Comparison of ENCODE assay signal across 8 cellular contexts in genomic region chr21:38170283-38170682, GRCh38.
DNase-seq lines count a peak whose midpoint lies in the region; ATAC-seq, FAIRE-seq and TF ChIP-seq lines count a peak whose summit lies in the region.

No MANE protein-coding gene starts in this region.

- H3K4me1 Mint-ChIP-seq in CD4-positive, alpha-beta T cell (ENCODE audit: low read depth): no peaks in the 10 kb centered on the region

- TF ChIP-seq RAD21 in A549 (conservative IDR thresholded peaks at IDR 0.05 in 1 of 2, IDR thresholded peaks at IDR 0.05 in 1 of 2): peak; percentile 49 to 74; a peak in 4 of 5 replicates

- no peak for TF ChIP-seq POLR2A in A549 (IDR thresholded peaks at IDR 0.05; ENCODE audit: low read length)

- H3K9me3 Mint-ChIP-seq in CD4-positive, alpha-beta T cell: no peaks in the 10 kb centered on the region

- no peaks in the 10 kb centered on the region for H3K27me3 ChIP-seq in SJCRH30
- no peaks in the 10 kb centered on the region for H3K27me3 ChIP-seq in CD4-positive, alpha-beta T cell (ENCODE audit: control insufficient read depth, insufficient read depth, low read length)

- H3K4me3 ChIP-seq in A549: no peak overlapping the region
- no peak overlapping the region for H3K4me3 ChIP-seq in SJCRH30

- FAIRE-seq in A549 (lab: Jason Lieb, UNC) (no peak), D721Med (lab: Jason Lieb, UNC) (no peak)

- intact Hi-C loops in CD4-positive, alpha-beta T cell (cut with DNase I, micrococcal nuclease): no loop called here

- H3K27ac ChIP-seq in A549 (peak overlapping the region; percentile 64 to 81), SJCRH30 (no peak overlapping the region)
- no peak overlapping the region for H3K27ac ChIP-seq in CD4-positive, alpha-beta T cell (ENCODE audit: low read depth, low read length)

- H3K4me1 ChIP-seq in A549 (peaks cover 20% of the 10 kb centered on the region), SJCRH30 (peaks cover 18% of the 10 kb centered on the region)

- peak in 1 of 2 experiments; percentile 57; a peak in 3 of 6 replicates for ATAC-seq in A549
- no peak for ATAC-seq in GM18870 (IDR thresholded peaks at IDR 0.05; ENCODE audit: unreplicated experiment)
- ATAC-seq in CD4-positive, alpha-beta T cell (ENCODE audit: poor library complexity): no peak

- peak in 1 of 2 experiments; percentile 57 for DNase-seq in A549 (ENCODE audit: low read depth in 1 of 2, low spot score in 1 of 2)
- DNase-seq in SJCRH30: peak; percentile 38 to 45
- DNase-seq in islet precursor cell: peak; percentile 76
- no peak for DNase-seq in D721Med (ENCODE audit: insufficient read length, low spot score)
- no peak for DNase-seq in activated T-cell treated with anti-CD3 and anti-CD28 coated beads for 4 hours
- no peak for DNase-seq in CD4-positive, alpha-beta T cell

- TF ChIP-seq CTCF in A549 (IDR thresholded peaks at IDR 0.05) (peak; percentile 21; the same call in 1 of the 3 replicates), GM12873 (IDR thresholded peaks at IDR 0.05; ENCODE audit: insufficient read depth, low read depth, low read length, missing control alignments) (peak; percentile 70), D721Med (IDR thresholded peaks at IDR 0.05; ENCODE audit: insufficient read depth, missing control alignments) (no peak)
- no peak for TF ChIP-seq CTCF in CD4-positive, alpha-beta T cell (IDR thresholded peaks at IDR 0.05)

- CTCF ChIA-PET in A549 (lab: Yijun Ruan, JAX): interaction anchor here (0.6 to 10.9 kb wide), 17 partner anchors 10 to 186 kb away, joined by 3 to 81 read pairs (median 4); no protein-coding TSS in a partner anchor
- CTCF ChIA-PET in CD4-positive, alpha-beta T cell (lab: Charles Lee): interaction anchor here (1.5 kb wide), 1 partner anchor 14 kb away, joined by 3 read pairs; no protein-coding TSS in a partner anchor

- 14% methylated on average over 2 of the region's 2 CpGs for WGBS in A549 (ENCODE audit: missing lambda C conversion rate)

- no peaks in the 10 kb centered on the region for H3K27me3 Mint-ChIP-seq in CD4-positive, alpha-beta T cell

- H3K4me3 Mint-ChIP-seq in CD4-positive, alpha-beta T cell: no peak overlapping the region

- H3K9me3 ChIP-seq in A549 (no peaks in the 10 kb centered on the region), SJCRH30 (replicated peaks) (no peaks in the 10 kb centered on the region)
- no peaks in the 10 kb centered on the region for H3K9me3 ChIP-seq in CD4-positive, alpha-beta T cell (ENCODE audit: control insufficient read depth, low read length)

- no peaks in the 10 kb centered on the region for H3K36me3 ChIP-seq in SJCRH30

- no peak overlapping the region for H3K27ac Mint-ChIP-seq in CD4-positive, alpha-beta T cell

- no peak overlapping the region for H3K4me2 ChIP-seq in A549

- POLR2A ChIA-PET in A549 (lab: Yijun Ruan, JAX): no interaction called here
- POLR2A ChIA-PET in CD4-positive, alpha-beta T cell (lab: Charles Lee): no interaction called here

- no peaks in the 10 kb centered on the region for H3K36me3 Mint-ChIP-seq in CD4-positive, alpha-beta T cell (ENCODE audit: low read depth)

- no peak for TF ChIP-seq EP300 in A549 (IDR thresholded peaks at IDR 0.05)

TF ChIP-seq in A549, 52 proteins besides CTCF, POLR2A, EP300 and RAD21:
- no peak for TF ChIP-seq FOXS1 (CRISPR knock-in tag; IDR thresholded peaks at IDR 0.05)
- no peak for TF ChIP-seq PBX3 (IDR thresholded peaks at IDR 0.05)
- TF ChIP-seq HES2 (IDR thresholded peaks at IDR 0.05): no peak
- TF ChIP-seq ESRRA (IDR thresholded peaks at IDR 0.05; ENCODE audit: borderline replicate concordance, low read length): no peak
- TF ChIP-seq ELK1 (IDR thresholded peaks at IDR 0.05; ENCODE audit: low read depth, low read length): no peak
- TF ChIP-seq CBX2 (IDR thresholded peaks at IDR 0.05; ENCODE audit: borderline replicate concordance, low read depth): no peak
- TF ChIP-seq GATA3 (IDR thresholded peaks at IDR 0.05; ENCODE audit: borderline replicate concordance): no peak
- peak; percentile 53; the same call in 2 of the 3 replicates for TF ChIP-seq SMC3 (IDR thresholded peaks at IDR 0.05)
- no peak for TF ChIP-seq POLR2AphosphoS2 (conservative IDR thresholded peaks at IDR 0.05; ENCODE audit: low read length)

Comparison
In these comparisons a context has a peak if more than half of its experiments do, and no peak if none do; other contexts are left out.
1. DNase-seq: peak in SJCRH30 (2 of 2) and islet precursor cell (single experiment); none in D721Med (single experiment), activated T-cell treated with anti-CD3 and anti-CD28 coated beads for 4 hours (single experiment) and CD4-positive, alpha-beta T cell (0 of 10).
2. H3K27ac ChIP-seq: peak in A549 (2 of 2); none in SJCRH30 (single experiment) and CD4-positive, alpha-beta T cell (single experiment).
3. CTCF ChIP-seq: peak in A549 (single experiment) and GM12873 (single experiment); none in D721Med (single experiment) and CD4-positive, alpha-beta T cell (single experiment).